26 cellular contexts compared by ENCODE assay signal in genomic region chr7:54060643-54061042, GRCh38.
"Had no signal": no experiment of that assay in that cellular context is flagged by ENCODE, and none has a peak within 500 bp of the region (broad histone marks: within the 10 kb centered on the region; RNA-seq: fewer than 3 reads in every experiment).

No MANE protein-coding gene starts in this region.

- H3K27me3 ChIP-seq: brain microvascular endothelial cell, dorsolateral prefrontal cortex had no signal

- H3K4me1 Mint-ChIP-seq: activated CD4-positive, alpha-beta memory T cell treated with anti-CD3 and anti-CD28 coated beads, Interleukin-2, amount 10 ng/mL, durations not matched to agents 7 days and 5 days; activated CD4-positive, alpha-beta T cell treated with anti-CD3 and anti-CD28 coated beads for 36 hours; activated CD4-positive, alpha-beta T cell treated with anti-CD3 and anti-CD28 coated beads, Interleukin-2, amount 10 ng/mL, durations not matched to agents 24 days and 14 days; activated naive CD4-positive, alpha-beta T cell treated with anti-CD3 and anti-CD28 coated beads, Interleukin-2, amount 10 ng/mL, durations not matched to agents 7 days and 5 days; activated naive CD8-positive, alpha-beta T cell treated with anti-CD3 and anti-CD28 coated beads, Interleukin-2, amount 10 ng/mL, durations not matched to agents 7 days and 5 days; central memory CD8-positive, alpha-beta T cell; endodermal cell had no signal

- FAIRE-seq: astrocyte, bronchial epithelial cell had no signal

- H3K27ac ChIP-seq: brain microvascular endothelial cell, coronary artery, dorsolateral prefrontal cortex had no signal

- H3K4me3 Mint-ChIP-seq: activated CD4-positive, alpha-beta memory T cell treated with anti-CD3 and anti-CD28 coated beads, Interleukin-2, amount 10 ng/mL, durations not matched to agents 7 days and 5 days; activated CD4-positive, alpha-beta T cell treated with anti-CD3 and anti-CD28 coated beads for 36 hours; activated CD4-positive, alpha-beta T cell treated with anti-CD3 and anti-CD28 coated beads, Interleukin-2, amount 10 ng/mL, durations not matched to agents 24 days and 14 days; activated naive CD4-positive, alpha-beta T cell treated with anti-CD3 and anti-CD28 coated beads, Interleukin-2, amount 10 ng/mL, durations not matched to agents 7 days and 5 days; activated naive CD8-positive, alpha-beta T cell treated with anti-CD3 and anti-CD28 coated beads, Interleukin-2, amount 10 ng/mL, durations not matched to agents 7 days and 5 days; activated T-cell treated with anti-CD3 and anti-CD28 coated beads, Interleukin-2, amount 50 U/mL, for 24 hours; activated T-cell treated with anti-CD3 and anti-CD28 coated beads, Interleukin-2, amount 50 U/mL, for 72 hours; central memory CD8-positive, alpha-beta T cell; dendritic cell treated with granulocyte-macrophage colony-stimulating factor and Interleukin-4, amounts not matched to agents 40 ng/mL and 50 ng/mL, for 4 days; endodermal cell had no signal

- H3K27ac Mint-ChIP-seq: activated CD4-positive, alpha-beta memory T cell treated with anti-CD3 and anti-CD28 coated beads, Interleukin-2, amount 10 ng/mL, durations not matched to agents 7 days and 5 days; activated CD4-positive, alpha-beta T cell treated with anti-CD3 and anti-CD28 coated beads for 36 hours; activated CD4-positive, alpha-beta T cell treated with anti-CD3 and anti-CD28 coated beads, Interleukin-2, amount 10 ng/mL, durations not matched to agents 24 days and 14 days; activated naive CD4-positive, alpha-beta T cell treated with anti-CD3 and anti-CD28 coated beads, Interleukin-2, amount 10 ng/mL, durations not matched to agents 7 days and 5 days; activated naive CD4-positive, alpha-beta T cell treated with anti-CD3 and anti-CD28 coated beads, Interleukin-2, amount 50 U/mL, for 72 hours; activated naive CD8-positive, alpha-beta T cell treated with anti-CD3 and anti-CD28 coated beads, Interleukin-2, amount 10 ng/mL, durations not matched to agents 7 days and 5 days; activated T-cell treated with anti-CD3 and anti-CD28 coated beads, Interleukin-2, amount 50 U/mL, for 24 hours; activated T-cell treated with anti-CD3 and anti-CD28 coated beads, Interleukin-2, amount 50 U/mL, for 72 hours; dendritic cell treated with granulocyte-macrophage colony-stimulating factor and Interleukin-4, amounts not matched to agents 40 ng/mL and 50 ng/mL, for 4 days; endodermal cell had no signal

- DNase-seq: activated CD4-positive, alpha-beta memory T cell treated with anti-CD3 and anti-CD28 coated beads, Interleukin-2, amount 10 ng/mL, durations not matched to agents 7 days and 5 days; activated CD4-positive, alpha-beta T cell treated with anti-CD3 and anti-CD28 coated beads for 36 hours; activated CD4-positive, alpha-beta T cell treated with anti-CD3 and anti-CD28 coated beads, Interleukin-2, amount 10 ng/mL, durations not matched to agents 24 days and 14 days; activated CD4-positive, CD25-positive, alpha-beta regulatory T cell; activated CD4-positive, CD25-positive, alpha-beta regulatory T cell treated with anti-CD3 and anti-CD28 coated beads, Interleukin-2, amount 50 U/mL, for 72 hours; activated CD8-positive, alpha-beta memory T cell treated with anti-CD3 and anti-CD28 coated beads, Interleukin-2, amount 50 U/mL, for 48 hours; activated gamma-delta T cell; activated naive CD4-positive, alpha-beta T cell; activated naive CD4-positive, alpha-beta T cell treated with anti-CD3 and anti-CD28 coated beads, Interleukin-2, amount 10 ng/mL, durations not matched to agents 7 days and 5 days; activated naive CD8-positive, alpha-beta T cell treated with anti-CD3 and anti-CD28 coated beads, Interleukin-2, amount 10 ng/mL, durations not matched to agents 7 days and 5 days; activated T-cell treated with anti-CD3 and anti-CD28 coated beads for 4 hours; activated T-cell treated with anti-CD3 and anti-CD28 coated beads, Interleukin-2, amount 50 U/mL, for 24 hours; activated T-cell treated with anti-CD3 and anti-CD28 coated beads, Interleukin-2, amount 50 U/mL, for 72 hours; brain microvascular endothelial cell; dorsolateral prefrontal cortex; effector memory CD4-positive, alpha-beta T cell; endodermal cell; foreskin fibroblast; T-helper 2 cell had no signal

- H3K9me3 Mint-ChIP-seq: endodermal cell had no signal

- H3K27me3 Mint-ChIP-seq: activated CD4-positive, alpha-beta memory T cell treated with anti-CD3 and anti-CD28 coated beads, Interleukin-2, amount 10 ng/mL, durations not matched to agents 7 days and 5 days; activated CD4-positive, alpha-beta T cell treated with anti-CD3 and anti-CD28 coated beads for 36 hours; activated CD4-positive, alpha-beta T cell treated with anti-CD3 and anti-CD28 coated beads, Interleukin-2, amount 10 ng/mL, durations not matched to agents 24 days and 14 days; activated naive CD4-positive, alpha-beta T cell treated with anti-CD3 and anti-CD28 coated beads, Interleukin-2, amount 10 ng/mL, durations not matched to agents 7 days and 5 days; activated naive CD8-positive, alpha-beta T cell treated with anti-CD3 and anti-CD28 coated beads, Interleukin-2, amount 10 ng/mL, durations not matched to agents 7 days and 5 days; activated T-cell treated with anti-CD3 and anti-CD28 coated beads, Interleukin-2, amount 50 U/mL, for 24 hours; central memory CD8-positive, alpha-beta T cell; dendritic cell treated with granulocyte-macrophage colony-stimulating factor and Interleukin-4, amounts not matched to agents 40 ng/mL and 50 ng/mL, for 4 days had no signal

- H3K36me3 ChIP-seq: brain microvascular endothelial cell had no signal

- H3K4me3 ChIP-seq: coronary artery had no signal

- ATAC-seq: activated CD4-positive, alpha-beta T cell treated with anti-CD3 and anti-CD28 coated beads for 36 hours; activated naive CD4-positive, alpha-beta T cell treated with anti-CD3 and anti-CD28 coated beads, Interleukin-2, amount 50 U/mL, for 72 hours; activated T-cell treated with anti-CD3 and anti-CD28 coated beads, Interleukin-2, amount 50 U/mL, for 72 hours; esophagus mucosa had no signal

- H3K36me3 Mint-ChIP-seq: activated naive CD4-positive, alpha-beta T cell treated with anti-CD3 and anti-CD28 coated beads, Interleukin-2, amount 10 ng/mL, durations not matched to agents 7 days and 5 days; activated naive CD8-positive, alpha-beta T cell treated with anti-CD3 and anti-CD28 coated beads, Interleukin-2, amount 10 ng/mL, durations not matched to agents 7 days and 5 days had no signal
